Comparison of ENCODE assay signal across 24 cellular contexts in genomic region chr1:182833271-182833670, GRCh38. TPM values are rescaled to one million over a fixed set of nuclear protein-coding genes. Genes with fewer than 3 reads are reported as not detected.
A peak's percentile ranks its signal among the peaks of the same experiment; 100 is the strongest.
DNase-seq lines count a peak whose midpoint lies in the region; FAIRE-seq and TF ChIP-seq lines count a peak whose summit lies in the region.
"Had no signal": no experiment of that assay in that cellular context is flagged by ENCODE, and none has a peak within 500 bp of the region (broad histone marks: within the 10 kb centered on the region; RNA-seq: fewer than 3 reads in every experiment).

No MANE protein-coding gene starts in this region.

- no peak for TF ChIP-seq POLR2A in endothelial cell of umbilical vein (IDR thresholded peaks at IDR 0.05; ENCODE audit: low read depth, low read length)
- no peak for TF ChIP-seq POLR2A in GM12891 (IDR thresholded peaks at IDR 0.05; ENCODE audit: low read depth, low read length)
- TF ChIP-seq POLR2A in esophagus squamous epithelium (IDR thresholded peaks at IDR 0.05), result no peak

- H3K4me3 Mint-ChIP-seq in mesothelial cell of epicardium, result no peak overlapping the region
- H3K4me3 Mint-ChIP-seq: activated CD4-positive, alpha-beta T cell treated with anti-CD3 and anti-CD28 coated beads, Interleukin-2, amount 10 ng/mL, durations not matched to agents 24 days and 14 days; CD4-positive, alpha-beta T cell; neural progenitor cell; stimulated activated naive CD8-positive, alpha-beta T cell treated with anti-CD3 and anti-CD28 coated beads, Interleukin-15, amount 100 ng/mL, for 72 hours; T-cell had no signal

- H2AFZ ChIP-seq in GM23248, result no peak overlapping the region
- no peak overlapping the region for H2AFZ ChIP-seq in endothelial cell of umbilical vein (ENCODE audit: low read depth, low read length)
- H2AFZ ChIP-seq: neural progenitor cell had no signal

- intact Hi-C loops in endothelial cell of umbilical vein (cut with micrococcal nuclease) (no loop called here), esophagus squamous epithelium (cut with DNase I) (no loop called here)

- H4K20me1 ChIP-seq in GM23248 (ENCODE audit: insufficient read depth) (no peaks in the 10 kb centered on the region), endothelial cell of umbilical vein (replicated peaks; ENCODE audit: control insufficient read depth, extremely low read depth, insufficient read depth, low read length) (no peaks in the 10 kb centered on the region)

- H3K9me1 ChIP-seq in endothelial cell of umbilical vein (replicated peaks; ENCODE audit: control insufficient read depth, extremely low read depth, insufficient read depth, low read length), result no peaks in the 10 kb centered on the region

- H3K27ac Mint-ChIP-seq in mesothelial cell of epicardium, result no peak overlapping the region
- H3K27ac Mint-ChIP-seq: activated CD4-positive, alpha-beta T cell treated with anti-CD3 and anti-CD28 coated beads, Interleukin-2, amount 10 ng/mL, durations not matched to agents 24 days and 14 days; activated T-helper 2 cell treated with anti-CD3 and anti-CD28 coated beads, Interferon-gamma antibody, Interleukin-2, Interleukin-4, amounts not matched to agents 10 μg/mL and 5 μg/mL and 100 μg/mL, durations not matched to agents 14 hours and 24 hours and 36 hours; CD4-positive, alpha-beta T cell; neural progenitor cell; progenitor cell of endocrine pancreas; T-cell had no signal

- dilution Hi-C loops in endothelial cell of umbilical vein (cut with MboI; ENCODE audit: extremely low pct_ligation_motif_present, low sequenced_read_pairs), result no loop called here

- H3K9me3 Mint-ChIP-seq in mesothelial cell of epicardium, result no peaks in the 10 kb centered on the region
- H3K9me3 Mint-ChIP-seq: activated CD4-positive, alpha-beta T cell treated with anti-CD3 and anti-CD28 coated beads, Interleukin-2, amount 10 ng/mL, durations not matched to agents 24 days and 14 days; activated T-helper 2 cell treated with anti-CD3 and anti-CD28 coated beads, Interferon-gamma antibody, Interleukin-2, Interleukin-4, amounts not matched to agents 10 μg/mL and 5 μg/mL and 100 μg/mL, durations not matched to agents 14 hours and 24 hours and 36 hours; CD4-positive, alpha-beta T cell; neural progenitor cell; stimulated activated naive CD8-positive, alpha-beta T cell treated with anti-CD3 and anti-CD28 coated beads, Interleukin-15, amount 100 ng/mL, for 72 hours; T-cell had no signal

- H3K79me2 ChIP-seq in GM23248 (ENCODE audit: insufficient read depth) (no peaks in the 10 kb centered on the region), endothelial cell of umbilical vein (ENCODE audit: control insufficient read depth, insufficient read depth, low read length) (no peaks in the 10 kb centered on the region)

- H3K4me2 ChIP-seq in GM23248 (ENCODE audit: unreplicated experiment) (no peak overlapping the region), endothelial cell of umbilical vein (ENCODE audit: insufficient read depth, low read length) (no peak overlapping the region)
- H3K4me2 ChIP-seq: neural progenitor cell had no signal

- TF ChIP-seq CTCF in RWPE1 (conservative IDR thresholded peaks at IDR 0.05; ENCODE audit: low read depth), result no peak
- TF ChIP-seq CTCF in endothelial cell of umbilical vein (IDR thresholded peaks at IDR 0.05; ENCODE audit: extremely low read depth in 1 of 2, insufficient read depth in 1 of 2, low read depth in 1 of 2, low read length in 2 of 2), result no peak
- TF ChIP-seq CTCF in esophagus squamous epithelium (IDR thresholded peaks at IDR 0.05), result no peak
- TF ChIP-seq CTCF in mesothelial cell of epicardium (IDR thresholded peaks at IDR 0.05; ENCODE audit: unreplicated experiment), result no peak

- H3K36me3 ChIP-seq in GM23248 (ENCODE audit: low read depth), result no peaks in the 10 kb centered on the region
- no peaks in the 10 kb centered on the region for H3K36me3 ChIP-seq in endothelial cell of umbilical vein (ENCODE audit: control insufficient read depth in 2 of 2, extremely low read depth in 1 of 2, insufficient read depth in 2 of 2, low read length in 2 of 2)
- peaks cover 0 to 24% (median 0%) of the 10 kb centered on the region in 3 donors for H3K36me3 ChIP-seq in esophagus squamous epithelium
- H3K36me3 ChIP-seq: neural progenitor cell, transverse colon had no signal

- no peaks in the 10 kb centered on the region for H3K9me3 ChIP-seq in GM23248 (ENCODE audit: low read depth)
- H3K9me3 ChIP-seq in endothelial cell of umbilical vein (replicated peaks; ENCODE audit: control insufficient read depth, insufficient read depth, low read length), result no peaks in the 10 kb centered on the region
- H3K9me3 ChIP-seq in esophagus squamous epithelium, result no peaks in the 10 kb centered on the region
- H3K9me3 ChIP-seq: heart left ventricle, mucosa of descending colon, transverse colon had no signal

- no TSS peak for BruUV-seq in endothelial cell of umbilical vein (replicated peaks; lab: Mats Ljungman, UMichigan)

- no peaks in the 10 kb centered on the region for H3K27me3 Mint-ChIP-seq in mesothelial cell of epicardium (ENCODE audit: low read depth)
- H3K27me3 Mint-ChIP-seq: CD4-positive, alpha-beta T cell; progenitor cell of endocrine pancreas; stimulated activated naive CD8-positive, alpha-beta T cell treated with anti-CD3 and anti-CD28 coated beads, Interleukin-15, amount 100 ng/mL, for 72 hours; T-cell had no signal

- H3F3A ChIP-seq in GM23248 (ENCODE audit: insufficient read depth), result no peaks in the 10 kb centered on the region

- CTCF ChIA-PET in RWPE1 (lab: Yijun Ruan, JAX) (no interaction called here), endothelial cell of umbilical vein (lab: Charles Lee) (interaction anchor here (0.9 to 1.0 kb wide), 4 partner anchors 9 to 237 kb away, joined by 3 to 6 read pairs (median 4); no protein-coding TSS in a partner anchor)

- in situ Hi-C loops in GM23248 (cut with MboI), result no loop called here

- H3K27ac ChIP-seq in GM23248, result no peak overlapping the region
- no peak overlapping the region for H3K27ac ChIP-seq in RWPE1
- no peak overlapping the region for H3K27ac ChIP-seq in endothelial cell of umbilical vein (ENCODE audit: insufficient read depth, low read depth, low read length)
- H3K27ac ChIP-seq in esophagus squamous epithelium, result no peak overlapping the region
- H3K27ac ChIP-seq: dorsolateral prefrontal cortex, heart left ventricle, neural progenitor cell, transverse colon had no signal

- H3K4me3 ChIP-seq in GM23248 (no peak overlapping the region), endothelial cell of umbilical vein (replicated peaks in 1 of 3; ENCODE audit: insufficient read depth in 1 of 3, low read depth in 1 of 3, low read length in 3 of 3) (no peak overlapping the region), esophagus squamous epithelium (no peak overlapping the region)
- H3K4me3 ChIP-seq: dorsolateral prefrontal cortex, heart left ventricle, mucosa of descending colon, neural progenitor cell, transverse colon had no signal

- no peaks in the 10 kb centered on the region for H3K4me1 Mint-ChIP-seq in mesothelial cell of epicardium
- H3K4me1 Mint-ChIP-seq: stimulated activated naive CD8-positive, alpha-beta T cell treated with anti-CD3 and anti-CD28 coated beads, Interleukin-15, amount 100 ng/mL, for 72 hours had no signal

- POLR2A ChIA-PET in RWPE1 (lab: Yijun Ruan, JAX; ENCODE audit: low non-redundant PET) (no interaction called here), endothelial cell of umbilical vein (lab: Charles Lee) (no interaction called here)

- H3K9ac ChIP-seq in GM23248, result no peak overlapping the region
- H3K9ac ChIP-seq in endothelial cell of umbilical vein (replicated peaks; ENCODE audit: extremely low read depth, insufficient read depth, low read length), result no peak overlapping the region
- H3K9ac ChIP-seq: neural progenitor cell had no signal

- DNase-seq in GM23248 (peak; percentile 54), RWPE1 (ENCODE audit: low spot score) (peak; percentile 67), endothelial cell of umbilical vein (ENCODE audit: low read depth, low spot score) (peak; percentile 41), kidney tubule cell (ENCODE audit: low spot score) (peak; percentile 82), GM12891 (ENCODE audit: insufficient read length, low spot score) (no peak), T-helper 9 cell (no peak), esophagus squamous epithelium (lab: John Stamatoyannopoulos, UW) (no peak), mesothelial cell of epicardium (ENCODE audit: low spot score in 2 of 2, unreplicated experiment in 2 of 2) (no peak)
- DNase-seq: activated CD4-positive, alpha-beta T cell treated with anti-CD3 and anti-CD28 coated beads, Interleukin-2, amount 10 ng/mL, durations not matched to agents 24 days and 14 days; CD4-positive, alpha-beta T cell; dorsolateral prefrontal cortex; heart left ventricle; mucosa of descending colon; NCI-H1436; NCI-H2171 treated with DMSO at 0.1 percent for 48 hours; SHP77 treated with DMSO at 0.1 percent for 48 hours; small intestine; stimulated activated CD4-positive, alpha-beta T cell treated with anti-CD3 and anti-CD28 coated beads, Interleukin-4, amount 100 ng/mL, for 1 hour; stimulated activated naive CD8-positive, alpha-beta T cell treated with anti-CD3 and anti-CD28 coated beads, Interleukin-15, amount 100 ng/mL, for 72 hours; T-cell; transverse colon had no signal

- no peaks in the 10 kb centered on the region for H3K9me2 ChIP-seq in GM23248 (ENCODE audit: insufficient read depth)

- H3K4me1 ChIP-seq in GM23248 (ENCODE audit: insufficient read depth), result 0 out of 2 replicates have a peak, but pooled peaks cover 3% of the 10 kb centered on the region
- H3K4me1 ChIP-seq in endothelial cell of umbilical vein (ENCODE audit: control insufficient read depth, extremely low read depth, insufficient read depth, low read length), result peaks cover 6% of the 10 kb centered on the region
- no peaks in the 10 kb centered on the region for H3K4me1 ChIP-seq in esophagus squamous epithelium
- H3K4me1 ChIP-seq: heart left ventricle, neural progenitor cell, transverse colon had no signal

- H3K27me3 ChIP-seq in GM23248 (replicated peaks; ENCODE audit: insufficient read depth) (no peaks in the 10 kb centered on the region), endothelial cell of umbilical vein (ENCODE audit: control insufficient read depth in 2 of 2, insufficient read depth in 2 of 2, low read length in 2 of 2) (peaks cover 0 to 5% of the 10 kb centered on the region in 2 experiments), esophagus squamous epithelium (no peaks in the 10 kb centered on the region)
- H3K27me3 ChIP-seq: dorsolateral prefrontal cortex, heart left ventricle, neural progenitor cell, transverse colon had no signal

- no peaks in the 10 kb centered on the region for H3K36me3 Mint-ChIP-seq in mesothelial cell of epicardium

- FAIRE-seq in endothelial cell of umbilical vein (lab: Jason Lieb, UNC) (peak; percentile 92), GM12891 (lab: Jason Lieb, UNC) (no peak)
- FAIRE-seq: small intestine had no signal

RNA-seq across cellular contexts. Expression of gene DHX9, which starts 5.9 kb away (rescaled TPM):
- total RNA-seq in GM23248 (2014; rRNA removed; shearing (Covaris generic)), result 97.9 and 98.0 TPM in 2 replicates
- polyA plus RNA-seq in GM23248 (2016; fragmentation: Nextera tagmentation; extraction: Ambion mirVana) (67.6 and 70.9 TPM in 2 replicates), endothelial cell of umbilical vein (93.1 and 142 TPM in 2 replicates)
- total RNA-seq in endothelial cell of umbilical vein (219 and 220 TPM in 2 replicates), esophagus squamous epithelium (100 to 1,000 TPM in 1 of 4 donors, 10 to 100 TPM in 3; 50.5 to 110 (median 81.2) TPM), mesothelial cell of epicardium (230 to 250 TPM (median 241 TPM) in 3 replicates)
- 150 and 175 TPM in 2 replicates for polyA plus RNA-seq in endothelial cell of umbilical vein (2011; cell fraction: cytosol; rRNA removed)
- 203 and 301 TPM in 2 replicates for polyA plus RNA-seq in endothelial cell of umbilical vein (2011; cell fraction: nucleus; rRNA removed)
- polyA plus RNA-seq in endothelial cell of umbilical vein (2012), result 107 and 168 TPM in 2 replicates
- 261 and 270 TPM in 2 replicates for polyA minus RNA-seq in endothelial cell of umbilical vein
- polyA minus RNA-seq in endothelial cell of umbilical vein (2011; cell fraction: cytosol; rRNA and poly(A)+ RNA removed), result 116 TPM
- polyA minus RNA-seq in endothelial cell of umbilical vein (2011; cell fraction: nucleus; rRNA and poly(A)+ RNA removed), result 173 and 247 TPM in 2 replicates
- polyA plus RNA-seq in GM12891 (2012; ENCODE audit: low read depth, missing spikeins), result 107 TPM

RNA-seq across cellular contexts. Expression of gene NPL, which starts 43.7 kb away (rescaled TPM):
- 1.0 and 5.0 TPM in 2 replicates for total RNA-seq in GM23248 (2014; rRNA removed; shearing (Covaris generic))
- polyA plus RNA-seq in GM23248 (2016; fragmentation: Nextera tagmentation; extraction: Ambion mirVana) (3.0 TPM in 2 replicates), endothelial cell of umbilical vein (0.14 TPM in 1 of 2 replicates, not detected in the other)
- total RNA-seq in endothelial cell of umbilical vein (0.75 and 1.3 TPM in 2 replicates), esophagus squamous epithelium (10 to 100 TPM in 3 of 4 donors, 1 to 10 TPM in 1; 7.8 to 16.2 (median 12.6) TPM), mesothelial cell of epicardium (3.9 to 5.8 TPM (median 4.9 TPM) in 3 replicates)
- 0.23 and 0.32 TPM in 2 replicates for polyA plus RNA-seq in endothelial cell of umbilical vein (2011; cell fraction: cytosol; rRNA removed)
- 0.74 and 0.83 TPM in 2 replicates for polyA plus RNA-seq in endothelial cell of umbilical vein (2011; cell fraction: nucleus; rRNA removed)
- 0.27 and 0.55 TPM in 2 replicates for polyA plus RNA-seq in endothelial cell of umbilical vein (2012)
- polyA minus RNA-seq in endothelial cell of umbilical vein, result 1.0 TPM in 1 of 2 replicates, not detected in the other
- polyA minus RNA-seq in endothelial cell of umbilical vein (2011; cell fraction: cytosol; rRNA and poly(A)+ RNA removed), result 3.1 TPM
- not detected in 2 replicates for polyA minus RNA-seq in endothelial cell of umbilical vein (2011; cell fraction: nucleus; rRNA and poly(A)+ RNA removed)
- polyA plus RNA-seq in GM12891 (2012; ENCODE audit: low read depth, missing spikeins), result 7.1 TPM

Comparison
In these comparisons a context has a peak if more than half of its experiments do, and no peak if none do; other contexts are left out.
1. DNase-seq: peak in GM23248 (single experiment), RWPE1 (single experiment), endothelial cell of umbilical vein (single experiment) and kidney tubule cell (single experiment); none in GM12891 (single experiment), T-helper 9 cell (single experiment), esophagus squamous epithelium (single experiment) and mesothelial cell of epicardium (0 of 2).